27 cellular contexts compared by ENCODE assay signal in genomic region chr1:43027977-43028376, GRCh38.
"Had no signal": no experiment of that assay in that cellular context is flagged by ENCODE, and none has a peak within 500 bp of the region (broad histone marks: within the 10 kb centered on the region; RNA-seq: fewer than 3 reads in every experiment).

No MANE protein-coding gene starts in this region.

- ATAC-seq: activated CD4-positive, alpha-beta T cell treated with anti-CD3 and anti-CD28 coated beads for 36 hours; activated naive CD4-positive, alpha-beta T cell treated with anti-CD3 and anti-CD28 coated beads, Interleukin-2, amount 50 U/mL, for 72 hours; activated T-helper 17 cell treated with anti-CD3 and anti-CD28 coated beads, Interleukin-2, amount 50 U/mL, for 72 hours; heart left ventricle; left lung; naive thymus-derived CD4-positive, alpha-beta T cell; pancreas; right cardiac atrium; T-cell had no signal

- H3K36me3 Mint-ChIP-seq: activated naive CD4-positive, alpha-beta T cell treated with anti-CD3 and anti-CD28 coated beads, Interleukin-2, amount 50 U/mL, for 72 hours; brain; naive thymus-derived CD4-positive, alpha-beta T cell; T-cell had no signal

- H3K4me1 ChIP-seq: heart left ventricle, left lung, pancreas, thyroid gland had no signal

- H3K27ac Mint-ChIP-seq: activated B cell treated with CpG ODN at 0.5 μM for 24 hours; activated CD4-positive, alpha-beta T cell treated with anti-CD3 and anti-CD28 coated beads for 36 hours; activated naive CD4-positive, alpha-beta T cell treated with anti-CD3 and anti-CD28 coated beads, Interleukin-2, amount 50 U/mL, for 72 hours; activated T-cell treated with anti-CD3 and anti-CD28 coated beads, Interleukin-2, amount 50 U/mL, for 24 hours; activated T-helper 17 cell treated with anti-CD3 and anti-CD28 coated beads, Interleukin-2, amount 50 U/mL, for 72 hours; stimulated activated naive CD8-positive, alpha-beta T cell treated with anti-CD3 and anti-CD28 coated beads, Interleukin-15, Interleukin-2, amounts not matched to agents 100 ng/mL and 50 ng/mL, for 24 hours; T-cell had no signal

- DNase-seq: activated B cell treated with CpG ODN at 0.5 μM for 24 hours; activated CD4-positive, alpha-beta T cell treated with anti-CD3 and anti-CD28 coated beads for 36 hours; activated CD4-positive, alpha-beta T cell treated with anti-CD3 and anti-CD28 coated beads, Interleukin-2, amount 50 U/mL, for 4 hours; activated CD8-positive, alpha-beta memory T cell treated with anti-CD3 and anti-CD28 coated beads for 24 hours; activated CD8-positive, alpha-beta memory T cell treated with anti-CD3 and anti-CD28 coated beads, Interleukin-2, amount 50 U/mL, for 4 hours; activated T-cell treated with anti-CD3 and anti-CD28 coated beads, Interleukin-2, amount 50 U/mL, for 24 hours; aorta; effector CD4-positive, alpha-beta T cell; esophagus squamous epithelium; heart left ventricle; kidney; left lung; naive thymus-derived CD4-positive, alpha-beta T cell; pancreas; right cardiac atrium; stimulated activated CD4-positive, alpha-beta T cell treated with anti-CD3 and anti-CD28 coated beads, Interleukin-12 subunit alpha, Interleukin-12 subunit beta, amount 100 ng/mL, for 4 hours; stimulated activated CD4-positive, alpha-beta T cell treated with anti-CD3 and anti-CD28 coated beads, Interleukin-4, amount 100 ng/mL, for 4 hours; substantia nigra; T-cell; T1000; thyroid gland had no signal

- H3K27me3 Mint-ChIP-seq: activated B cell treated with CpG ODN at 0.5 μM for 24 hours; activated CD4-positive, alpha-beta T cell treated with anti-CD3 and anti-CD28 coated beads for 36 hours; activated T-cell treated with anti-CD3 and anti-CD28 coated beads, Interleukin-2, amount 50 U/mL, for 24 hours; activated T-helper 17 cell treated with anti-CD3 and anti-CD28 coated beads, Interleukin-2, amount 50 U/mL, for 72 hours; brain; stimulated activated naive CD8-positive, alpha-beta T cell treated with anti-CD3 and anti-CD28 coated beads, Interleukin-15, Interleukin-2, amounts not matched to agents 100 ng/mL and 50 ng/mL, for 24 hours; T-cell had no signal

- H3K27me3 ChIP-seq: esophagus squamous epithelium, heart left ventricle, left lung, pancreas, thyroid gland had no signal

- H3K4me1 Mint-ChIP-seq: activated B cell treated with CpG ODN at 0.5 μM for 24 hours; activated CD4-positive, alpha-beta T cell treated with anti-CD3 and anti-CD28 coated beads for 36 hours; activated T-helper 17 cell treated with anti-CD3 and anti-CD28 coated beads, Interleukin-2, amount 50 U/mL, for 72 hours; naive thymus-derived CD4-positive, alpha-beta T cell; T-cell had no signal

- H3K4me3 Mint-ChIP-seq: activated B cell treated with CpG ODN at 0.5 μM for 24 hours; activated CD4-positive, alpha-beta T cell treated with anti-CD3 and anti-CD28 coated beads for 36 hours; activated T-cell treated with anti-CD3 and anti-CD28 coated beads, Interleukin-2, amount 50 U/mL, for 24 hours; activated T-helper 17 cell treated with anti-CD3 and anti-CD28 coated beads, Interleukin-2, amount 50 U/mL, for 72 hours; brain; naive thymus-derived CD4-positive, alpha-beta T cell; stimulated activated naive CD8-positive, alpha-beta T cell treated with anti-CD3 and anti-CD28 coated beads, Interleukin-15, Interleukin-2, amounts not matched to agents 100 ng/mL and 50 ng/mL, for 24 hours; T-cell had no signal

- H3K4me3 ChIP-seq: esophagus squamous epithelium, heart left ventricle, left lung, lung, pancreas, thyroid gland had no signal

- H3K27ac ChIP-seq: esophagus squamous epithelium, heart left ventricle, left lung, pancreas, thyroid gland had no signal

- H3K9me3 Mint-ChIP-seq: activated B cell treated with CpG ODN at 0.5 μM for 24 hours; activated naive CD4-positive, alpha-beta T cell treated with anti-CD3 and anti-CD28 coated beads, Interleukin-2, amount 50 U/mL, for 72 hours; activated T-cell treated with anti-CD3 and anti-CD28 coated beads, Interleukin-2, amount 50 U/mL, for 24 hours; activated T-helper 17 cell treated with anti-CD3 and anti-CD28 coated beads, Interleukin-2, amount 50 U/mL, for 72 hours; brain; naive thymus-derived CD4-positive, alpha-beta T cell; stimulated activated naive CD8-positive, alpha-beta T cell treated with anti-CD3 and anti-CD28 coated beads, Interleukin-15, Interleukin-2, amounts not matched to agents 100 ng/mL and 50 ng/mL, for 24 hours; T-cell had no signal

- FAIRE-seq: endothelial cell of umbilical vein, kidney, pancreas had no signal

- H3K9me3 ChIP-seq: esophagus squamous epithelium, heart left ventricle, left lung, pancreas, thyroid gland had no signal

- H3K36me3 ChIP-seq: esophagus squamous epithelium, heart left ventricle, left lung, pancreas, thyroid gland had no signal
